22 cellular contexts compared by ENCODE assay signal in genomic region chr1:55768345-55768952, GRCh38.
"Had no signal": no experiment of that assay in that cellular context is flagged by ENCODE, and none has a peak within 500 bp of the region (broad histone marks: within the 10 kb centered on the region; RNA-seq: fewer than 3 reads in every experiment).

No MANE protein-coding gene starts in this region.

- H3K36me3 ChIP-seq: SJSA1 had no signal

- ATAC-seq: K562 had no signal

- DNase-seq: Kasumi-1, MM.1S, NCI-H1092 treated with DMSO at 0.1 percent for 48 hours, NCI-H1417 treated with DMSO at 0.1 percent for 48 hours, NCI-H146, NCI-H1694 treated with DMSO at 0.1 percent for 48 hours, NCI-H1930, NCI-H2081, NCI-H2107, NCI-H2227 treated with DMSO at 0.1 percent for 48 hours, NCI-H510A treated with DMSO at 0.1 percent for 48 hours, NCI-H526, NCI-H82, Right ventricle myocardium superior, RPMI8226, SIG-M5, T-helper 1 cell had no signal

- H3K9ac ChIP-seq: KMS-11 had no signal

- H3K4me1 ChIP-seq: SJSA1 had no signal

- H3K9me3 ChIP-seq: SJSA1 had no signal

- H3K27me3 ChIP-seq: SJSA1 had no signal

- H3K4me3 ChIP-seq: K562, SJSA1, SK-N-MC had no signal

- H3K4me2 ChIP-seq: KMS-11 had no signal

- H3K27ac ChIP-seq: HL-60, KMS-11, SJSA1, SK-N-MC had no signal
